Comparison of ENCODE assay signal across 25 cellular contexts in the genomic region with DNA sequence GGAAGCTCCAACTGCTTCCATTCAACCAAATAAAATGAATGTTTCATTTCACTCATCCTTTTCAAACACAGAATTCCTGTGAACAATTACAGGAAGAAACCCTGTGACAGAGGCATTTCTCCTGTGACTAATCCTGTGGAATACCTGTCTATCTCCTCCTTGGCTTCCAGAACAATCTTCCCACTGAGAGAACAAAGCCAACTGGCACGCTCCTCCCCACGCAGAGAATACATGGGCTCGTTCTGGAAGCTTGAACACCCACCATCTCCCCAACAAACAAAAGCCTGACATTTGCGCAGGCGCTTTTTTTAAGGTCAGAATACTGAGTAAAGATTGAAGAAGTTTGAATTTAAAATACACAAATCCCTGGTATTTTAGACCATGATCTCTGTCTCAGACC.
A peak's percentile ranks its signal among the peaks of the same experiment; 100 is the strongest.
DNase-seq lines count a peak whose midpoint lies in the region; ATAC-seq and TF ChIP-seq lines count a peak whose summit lies in the region.
"Had no signal": no experiment of that assay in that cellular context is flagged by ENCODE, and none has a peak within 500 bp of the region (broad histone marks: within the 10 kb centered on the region; RNA-seq: fewer than 3 reads in every experiment).

No MANE protein-coding gene starts in this region.

- H3K9ac ChIP-seq in neural progenitor cell, result no peak overlapping the region

- ATAC-seq in GM19467 (IDR thresholded peaks at IDR 0.05; ENCODE audit: unreplicated experiment), result no peak
- ATAC-seq: A549; CD8-positive, alpha-beta T cell; GM12878; Right ventricle myocardium inferior had no signal

- H3K4me3 Mint-ChIP-seq in neural progenitor cell (no peak overlapping the region), nephron progenitor cell (no peak overlapping the region)
- H3K4me3 Mint-ChIP-seq: CD8-positive, alpha-beta T cell had no signal

- H4K20me1 ChIP-seq in neural progenitor cell (ENCODE audit: low read depth), result no peaks in the 10 kb centered on the region

- H3K36me3 Mint-ChIP-seq in neural progenitor cell (no peaks in the 10 kb centered on the region), nephron progenitor cell (ENCODE audit: low read depth) (no peaks in the 10 kb centered on the region)
- H3K36me3 Mint-ChIP-seq: CD8-positive, alpha-beta T cell had no signal

- no peaks in the 10 kb centered on the region for H3K27me3 ChIP-seq in neural progenitor cell
- H3K27me3 ChIP-seq: SJCRH30 had no signal

- no peak overlapping the region for H3K4me2 ChIP-seq in neural progenitor cell
- H3K4me2 ChIP-seq: A549, PC-9 had no signal

- H2AFZ ChIP-seq in neural progenitor cell (replicated peaks), result no peak overlapping the region
- H2AFZ ChIP-seq: PC-9 had no signal

- TF ChIP-seq CTCF in neural progenitor cell (IDR thresholded peaks at IDR 0.05) (no peak), nephron progenitor cell (IDR thresholded peaks at IDR 0.05) (no peak)

- H3K4me1 ChIP-seq in neural progenitor cell, result no peaks in the 10 kb centered on the region
- H3K4me1 ChIP-seq: A549, Caco-2, SJCRH30 had no signal

- DNase-seq in caudate nucleus (lab: John Stamatoyannopoulos, UW) (peak in 41 of 61 donors; percentile 10 to 92 (median 53)), head of caudate nucleus (peak; percentile 31 to 91 (median 68)), neural progenitor cell (ENCODE audit: low spot score) (no peak), C1 segment of cervical spinal cord (lab: John Stamatoyannopoulos, UW) (no peak), nephron progenitor cell (no peak), NCI-H2029 treated with DMSO at 0.1 percent for 48 hours (lab: John Stamatoyannopoulos, UW) (no peak)
- DNase-seq: Caco-2; CD8-positive, alpha-beta T cell; DMS79; EL; GDM1; HCEC 1CT; KG1; MM.1S; NCI-H1694; NCI-H2081; NCI-H345; NCI-H510A treated with DMSO at 0.1 percent for 48 hours; PC-9; SJCRH30 had no signal

- H3K27me3 Mint-ChIP-seq in neural progenitor cell (ENCODE audit: insufficient read depth, low read depth) (peaks cover 3% of the 10 kb centered on the region), nephron progenitor cell (ENCODE audit: low read depth, poor library complexity) (peaks cover 8% of the 10 kb centered on the region)

- H3K27ac ChIP-seq in caudate nucleus (ENCODE audit: low read depth, low read length), result peak overlapping the region; percentile 53
- H3K27ac ChIP-seq in neural progenitor cell, result no peak overlapping the region
- H3K27ac ChIP-seq: A549, C4-2B, PC-9, SJCRH30 had no signal

- H3K79me2 ChIP-seq in neural progenitor cell (ENCODE audit: low read depth), result no peaks in the 10 kb centered on the region

- H3K36me3 ChIP-seq in neural progenitor cell, result no peaks in the 10 kb centered on the region
- H3K36me3 ChIP-seq: SJCRH30 had no signal

- intact Hi-C loops in head of caudate nucleus (cut with DNase I), result no loop called here

- no peaks in the 10 kb centered on the region for H3F3A ChIP-seq in neural progenitor cell (ENCODE audit: low read depth)

- no peaks in the 10 kb centered on the region for H3K9me3 Mint-ChIP-seq in neural progenitor cell
- H3K9me3 Mint-ChIP-seq in nephron progenitor cell, result no peaks in the 10 kb centered on the region
- H3K9me3 Mint-ChIP-seq: CD8-positive, alpha-beta T cell had no signal

- H3K27ac Mint-ChIP-seq in neural progenitor cell (peak overlapping the region; percentile 21), nephron progenitor cell (no peak overlapping the region)
- H3K27ac Mint-ChIP-seq: CD8-positive, alpha-beta T cell had no signal

- no peaks in the 10 kb centered on the region for H3K9me3 ChIP-seq in neural progenitor cell (ENCODE audit: low read depth)
- H3K9me3 ChIP-seq: A549, Caco-2, SJCRH30 had no signal

- H3K4me1 Mint-ChIP-seq in neural progenitor cell (peaks cover 10% of the 10 kb centered on the region), nephron progenitor cell (peaks cover 5% of the 10 kb centered on the region)

- H3K4me3 ChIP-seq in neural progenitor cell, result no peak overlapping the region
- H3K4me3 ChIP-seq: A549, GM12878, PC-9, SJCRH30 had no signal

Comparison
In these comparisons a context has a peak if more than half of its experiments do, and no peak if none do; other contexts are left out.
1. DNase-seq: peak in caudate nucleus (41 of 61) and head of caudate nucleus (42 of 42); none in neural progenitor cell (single experiment), C1 segment of cervical spinal cord (0 of 14), nephron progenitor cell (single experiment) and NCI-H2029 treated with DMSO at 0.1 percent for 48 hours (single experiment).